Comparison of ENCODE assay signal across 7 cellular contexts in the genomic region with DNA sequence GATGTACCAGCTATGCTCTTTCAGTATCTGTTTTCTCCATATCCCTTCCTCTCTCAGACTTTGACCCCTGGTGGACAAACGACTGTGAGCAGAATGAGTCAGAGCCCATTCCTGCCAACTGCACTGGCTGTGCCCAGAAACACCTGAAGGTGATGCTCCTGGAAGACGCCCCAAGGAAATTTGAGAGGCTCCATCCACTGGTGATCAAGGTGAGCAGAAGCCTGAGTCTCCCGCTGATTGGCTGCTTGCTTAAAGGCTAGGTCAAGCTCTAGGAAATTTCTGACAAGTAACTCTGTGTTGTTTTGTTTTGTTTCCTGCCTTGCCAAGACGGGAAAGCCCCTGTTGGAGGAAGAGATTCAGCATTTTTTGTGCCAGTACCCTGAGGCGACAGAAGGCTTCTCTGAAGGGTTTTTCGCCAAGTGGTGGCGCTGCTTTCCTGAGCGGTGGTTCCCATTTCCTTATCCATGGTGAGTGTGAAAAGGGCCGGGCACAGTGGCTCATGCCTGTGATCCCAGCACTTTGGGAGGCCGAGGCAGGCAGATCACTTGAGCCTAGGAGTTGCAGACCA. TPM values are rescaled to one million over a fixed set of nuclear protein-coding genes. Genes with fewer than 3 reads are reported as not detected.
DNase-seq lines count a peak whose midpoint lies in the region; ATAC-seq, FAIRE-seq and TF ChIP-seq lines count a peak whose summit lies in the region.

No MANE protein-coding gene starts in this region.

- no peaks in the 10 kb centered on the region for H3K27me3 ChIP-seq in small intestine (ENCODE audit: control insufficient read depth in 2 of 2, insufficient read depth in 2 of 2, low read length in 2 of 2)

- peak overlapping the region in 1 of 2 donors; percentile 37 for H3K27ac ChIP-seq in small intestine (ENCODE audit: low read depth in 1 of 2, low read length in 1 of 2)

- WGBS in small intestine, 3 donors: 40 to 61% (median 56%) methylated on average over 10 of the region's 10 CpGs

- peak; percentile 93 for ATAC-seq in esophagus mucosa
- no peak for ATAC-seq in GM18498 (IDR thresholded peaks at IDR 0.05; ENCODE audit: unreplicated experiment)

- peaks cover 0 to 10% of the 10 kb centered on the region in 2 donors for H3K4me1 ChIP-seq in small intestine (ENCODE audit: control insufficient read depth in 2 of 2, insufficient read depth in 1 of 2, low read depth in 1 of 2, low read length in 1 of 2)

- peaks cover 2 to 17% of the 10 kb centered on the region in 2 donors for H3K36me3 ChIP-seq in small intestine (ENCODE audit: control insufficient read depth in 2 of 2, insufficient read depth in 2 of 2, low read length in 2 of 2)

- H3K4me3 ChIP-seq in HFF-Myc (replicated peaks; ENCODE audit: low read depth, low read length): no peak overlapping the region
- no peak overlapping the region for H3K4me3 ChIP-seq in small intestine (ENCODE audit: low read depth in 1 of 2, low read length in 2 of 2)

- DNase-seq in HFF-Myc (ENCODE audit: extremely low read depth, low read depth) (no peak), UCSD-AML1 (lab: John Stamatoyannopoulos, UW; ENCODE audit: unreplicated experiment) (peak; percentile 50), small intestine (peak; percentile 96), NCI-H748 treated with DMSO at 0.1 percent for 48 hours (lab: John Stamatoyannopoulos, UW) (no peak)
- DNase-seq in activated CD4-positive, CD25-positive, alpha-beta regulatory T cell (lab: John Stamatoyannopoulos, UW): no peak

- peak; percentile 39 for TF ChIP-seq CTCF in HFF-Myc (IDR thresholded peaks at IDR 0.05; ENCODE audit: low read depth, low read length, missing control alignments)

- H3K9me3 ChIP-seq in small intestine (ENCODE audit: control insufficient read depth, low read depth): no peaks in the 10 kb centered on the region

- no peak for FAIRE-seq in small intestine (lab: Jason Lieb, UNC)

RNA-seq across cellular contexts. Expression of gene C6orf89, which starts 28.6 kb away (rescaled TPM):
- total RNA-seq in esophagus mucosa: 33.6 TPM
- 10 to 100 TPM in 1 of 3 donors, 1 to 10 TPM in 2; 6.5 to 30.6 (median 6.9) TPM for polyA plus RNA-seq in small intestine

RNA-seq across cellular contexts. Expression of gene PPIL1, which starts 39.7 kb away (rescaled TPM):
- total RNA-seq in esophagus mucosa: 25.5 TPM
- polyA plus RNA-seq in small intestine: 10 to 100 TPM in 1 of 3 donors, 1 to 10 TPM in 2; 8.1 to 37.3 (median 9.2) TPM

RNA-seq across cellular contexts. Expression of gene PI16, which starts 40.2 kb away (rescaled TPM):
- total RNA-seq in esophagus mucosa: 0.20 TPM
- polyA plus RNA-seq in small intestine: 1 to 10 TPM in 1 of 3 donors, under 1 TPM in 1, not detected in 1; 0.27 to 2.3 TPM

Comparison
In these comparisons a context has a peak if more than half of its experiments do, and no peak if none do; other contexts are left out.
1. DNase-seq: peak in UCSD-AML1 (single experiment) and small intestine (single experiment); none in HFF-Myc (single experiment), NCI-H748 treated with DMSO at 0.1 percent for 48 hours (single experiment) and activated CD4-positive, CD25-positive, alpha-beta regulatory T cell (0 of 4).